10 cellular contexts compared by ENCODE assay signal in the genomic region with DNA sequence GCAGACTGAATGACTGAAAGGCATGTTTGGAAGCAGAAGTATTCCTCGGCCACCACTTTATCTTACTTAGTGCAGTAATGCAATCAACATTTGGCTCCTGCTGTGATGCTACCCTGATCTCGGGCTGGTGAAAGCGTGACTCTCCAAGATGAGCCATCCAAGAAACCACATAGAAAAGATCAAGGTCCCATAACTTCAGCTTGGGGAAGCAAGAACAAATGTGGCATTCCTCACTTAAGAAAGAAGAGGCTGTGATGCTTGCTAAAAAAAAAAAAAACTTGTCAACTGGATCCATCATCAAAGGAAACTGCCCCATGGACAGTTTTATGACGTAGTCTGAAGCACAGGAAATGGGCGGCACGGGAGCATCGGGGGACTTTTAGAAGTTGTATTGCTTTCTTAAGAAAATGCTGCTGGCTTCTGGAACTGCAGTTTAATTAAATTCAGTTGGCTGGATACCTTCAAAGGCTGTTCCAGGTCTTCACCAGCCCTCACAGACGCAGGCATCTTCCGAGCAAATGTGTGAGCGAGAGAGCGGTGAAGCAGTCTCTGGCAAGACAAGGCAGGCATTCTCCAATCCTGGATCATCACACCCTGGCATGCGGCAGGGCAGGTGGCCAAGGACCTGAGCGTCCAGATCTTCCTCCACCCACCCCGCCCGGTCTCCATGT. TPM values are rescaled to one million over a fixed set of nuclear protein-coding genes. Genes with fewer than 3 reads are reported as not detected.
A peak's percentile ranks its signal among the peaks of the same experiment; 100 is the strongest.
DNase-seq lines count a peak whose midpoint lies in the region; ATAC-seq, FAIRE-seq and TF ChIP-seq lines count a peak whose summit lies in the region.
"Had no signal": no experiment of that assay in that cellular context is flagged by ENCODE, and none has a peak within 500 bp of the region (broad histone marks: within the 10 kb centered on the region; RNA-seq: fewer than 3 reads in every experiment).

No MANE protein-coding gene starts in this region.

- H3K9me3 Mint-ChIP-seq in memory B cell = no peaks in the 10 kb centered on the region

- H3K36me3 Mint-ChIP-seq in memory B cell = no peaks in the 10 kb centered on the region

- FAIRE-seq in HTR-8/SVneo (lab: Jason Lieb, UNC) = no peak

- H3K27ac Mint-ChIP-seq in memory B cell = peak overlapping the region; percentile 9
- H3K27ac Mint-ChIP-seq: progenitor cell of endocrine pancreas had no signal

- peak overlapping the region; percentile 72 for H3K4me2 ChIP-seq in mammary epithelial cell (ENCODE audit: insufficient read depth, low read depth, low read length)

- H3K27me3 ChIP-seq in mammary epithelial cell (ENCODE audit: insufficient read depth, low read length) = no peaks in the 10 kb centered on the region

- H3K4me1 Mint-ChIP-seq in memory B cell = peaks cover 26% of the 10 kb centered on the region

- in situ Hi-C loops in mammary epithelial cell (cut with MboI; ENCODE audit: low sequenced_read_pairs in 2 of 2) = no loop called here

- intact Hi-C loops in mammary epithelial cell (cut with micrococcal nuclease) (loop anchor here (1.0 kb wide), 1 partner anchor 38 kb away; a partner anchor contains a TSS), left cardiac atrium (cut with DNase I) (no loop called here)

- peak; percentile 76 for DNase-seq in AG09309 (ENCODE audit: low read depth)
- peak; percentile 83 for DNase-seq in M059J (ENCODE audit: low read depth)
- DNase-seq in mammary epithelial cell = peak; percentile 73
- DNase-seq in memory B cell (ENCODE audit: low spot score in 2 of 2) = no peak
- DNase-seq in left cardiac atrium = no peak
- no peak for DNase-seq in effector CD4-positive, alpha-beta T cell
- no peak for DNase-seq in HTR-8/SVneo (ENCODE audit: insufficient read length, low spot score)
- DNase-seq in NCI-H146 treated with DMSO at 0.1 percent for 48 hours (lab: John Stamatoyannopoulos, UW; ENCODE audit: unreplicated experiment) = no peak
- DNase-seq: NCI-H1930 had no signal

- peaks cover 46% of the 10 kb centered on the region for H3K79me2 ChIP-seq in mammary epithelial cell (ENCODE audit: insufficient read depth, low read length)

- TSS peak; percentile 69 for BruUV-seq in mammary epithelial cell (replicated peaks; lab: Mats Ljungman, UMichigan)

- H3K4me3 Mint-ChIP-seq in memory B cell = no peak overlapping the region

- H3K9ac ChIP-seq in mammary epithelial cell (ENCODE audit: insufficient read depth, low read length) = peak overlapping the region; percentile 73

- peak overlapping the region; percentile 78 for H3K27ac ChIP-seq in mammary epithelial cell (ENCODE audit: insufficient read depth, low read depth, low read length)

- H3K9me3 ChIP-seq in mammary epithelial cell (replicated peaks; ENCODE audit: insufficient read depth, low read length) = no peaks in the 10 kb centered on the region

- dilution Hi-C loops in mammary epithelial cell (cut with HindIII; ENCODE audit: low sequenced_read_pairs) = no loop called here

- CTCF ChIA-PET in mammary epithelial cell (lab: Charles Lee; ENCODE audit: low non-redundant PET) = no interaction called here

- no peaks in the 10 kb centered on the region for H3K36me3 ChIP-seq in mammary epithelial cell (ENCODE audit: insufficient read depth, low read length)

- H2AFZ ChIP-seq in mammary epithelial cell (ENCODE audit: low read depth, low read length) = peak overlapping the region; percentile 68

- 5% methylated on average over 12 of the region's 15 CpGs for WGBS in mammary epithelial cell (ENCODE audit: low coverage, missing lambda C conversion rate)

- H3K27me3 Mint-ChIP-seq in memory B cell = no peaks in the 10 kb centered on the region

- TF ChIP-seq CTCF in AG09309 (IDR thresholded peaks at IDR 0.05; ENCODE audit: control insufficient read depth, insufficient read depth, low read depth, low read length, missing control alignments) (no peak), mammary epithelial cell (conservative IDR thresholded peaks at IDR 0.05 in 1 of 2, IDR thresholded peaks at IDR 0.05 in 1 of 2; ENCODE audit: extremely low read depth in 1 of 2, insufficient read depth in 1 of 2, low read depth in 1 of 2, low read length in 2 of 2) (no peak)

- no peaks in the 10 kb centered on the region for H4K20me1 ChIP-seq in mammary epithelial cell (ENCODE audit: insufficient read depth, low read length)

- ATAC-seq in memory B cell (ENCODE audit: low read depth) (peak; percentile 39), left cardiac atrium (no peak)

- H3K4me1 ChIP-seq in mammary epithelial cell (ENCODE audit: insufficient read depth, low read length) = peaks cover 51% of the 10 kb centered on the region

- H3K4me3 ChIP-seq in AG09309 (ENCODE audit: control insufficient read depth, low read depth, low read length) = peak overlapping the region; percentile 9
- peak overlapping the region in 2 of 3 experiments; percentile 0 to 12 for H3K4me3 ChIP-seq in mammary epithelial cell (replicated peaks in 1 of 3; ENCODE audit: insufficient read depth in 1 of 3, low read depth in 2 of 3, low read length in 3 of 3)

RNA-seq across cellular contexts. Expression of a gene that starts 38.2 kb away (rescaled TPM):
- 0.67 TPM in 1 of 2 replicates, not detected in the other for total RNA-seq in M059J (2014; rRNA removed; shearing (Covaris generic))
- total RNA-seq in mammary epithelial cell = 1 to 10 TPM; 1.5 to 2.9 TPM
- 1.2 TPM for polyA plus RNA-seq in mammary epithelial cell
- polyA minus RNA-seq in mammary epithelial cell = 5.3 TPM
- total RNA-seq in left cardiac atrium = 1 to 10 TPM; 1.3 to 2.1 TPM

Comparison
In these comparisons a context has a peak if more than half of its experiments do, and no peak if none do; other contexts are left out.
1. DNase-seq: peak in AG09309 (single experiment), M059J (single experiment) and mammary epithelial cell (single experiment); none in memory B cell (0 of 2), left cardiac atrium (single experiment), effector CD4-positive, alpha-beta T cell (single experiment), HTR-8/SVneo (single experiment) and NCI-H146 treated with DMSO at 0.1 percent for 48 hours (single experiment).